8 cellular contexts compared by ENCODE assay signal in the genomic region with DNA sequence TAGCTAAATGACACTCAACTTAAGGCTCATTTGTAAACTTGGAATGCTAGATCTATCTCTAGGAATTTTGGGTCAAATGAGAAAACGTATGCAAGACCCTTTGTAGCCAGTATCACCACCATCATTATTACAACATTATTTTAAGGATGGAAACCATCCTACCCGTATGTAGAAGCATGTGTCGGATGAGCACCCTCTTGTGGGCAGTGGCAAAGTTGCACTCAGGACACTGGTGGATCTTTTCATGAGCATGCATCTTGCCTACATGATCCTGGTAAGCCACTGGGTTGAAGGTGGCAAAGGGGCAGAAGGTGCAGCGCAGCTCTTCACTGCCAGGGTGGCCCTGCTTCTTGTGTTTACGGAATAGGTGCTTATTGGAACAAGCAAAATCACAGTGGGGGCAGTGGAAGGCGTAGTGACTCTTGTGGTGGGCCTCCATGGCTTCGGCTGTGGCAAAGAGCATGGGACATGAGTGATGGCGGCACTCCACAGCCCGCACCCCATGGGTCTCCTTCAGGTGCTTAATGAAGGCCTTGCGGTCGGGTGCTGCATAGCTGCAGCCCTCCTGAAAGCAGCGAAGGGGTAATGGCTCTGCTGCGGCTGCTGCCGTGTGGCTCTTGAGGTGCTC. TPM values are rescaled to one million over a fixed set of nuclear protein-coding genes. Genes with fewer than 3 reads are reported as not detected.
A peak's percentile ranks its signal among the peaks of the same experiment; 100 is the strongest.
DNase-seq lines count a peak whose midpoint lies in the region; ATAC-seq lines count a peak whose summit lies in the region.

No MANE protein-coding gene starts in this region.

- no peak overlapping the region for H2BK5ac ChIP-seq in trophoblast cell (ENCODE audit: low read depth, low read length, poor library complexity)

- no peaks in the 10 kb centered on the region for H3K27me3 ChIP-seq in trophoblast cell (ENCODE audit: insufficient read depth, low read length)

- DNase-seq in EL (peak; percentile 64), RPMI8226 (peak; percentile 57), globus pallidus (ENCODE audit: low spot score) (peak; percentile 33), trophoblast cell (peak; percentile 62 to 87)
- DNase-seq in activated naive CD4-positive, alpha-beta T cell treated with Interleukin-2 at 50 U/mL for 16 hours = peak; percentile 53

- H2AFZ ChIP-seq in trophoblast cell (ENCODE audit: insufficient read depth, low read length, poor library complexity) = no peak overlapping the region

- no peak overlapping the region for H4K8ac ChIP-seq in trophoblast cell (ENCODE audit: low read depth, low read length)

- no peak overlapping the region for H4K91ac ChIP-seq in trophoblast cell (ENCODE audit: low read depth, low read length)

- no peaks in the 10 kb centered on the region for H3K4me1 ChIP-seq in trophoblast cell (ENCODE audit: control insufficient read depth in 1 of 2, insufficient read depth in 2 of 2, low read length in 2 of 2)

- H3K18ac ChIP-seq in trophoblast cell (ENCODE audit: low read length) = no peak overlapping the region

- ATAC-seq in HG03442 (IDR thresholded peaks at IDR 0.05; ENCODE audit: unreplicated experiment) (peak; percentile 67), GM19023 (IDR thresholded peaks at IDR 0.05; ENCODE audit: unreplicated experiment) (no peak), HG03432 (IDR thresholded peaks at IDR 0.05; ENCODE audit: unreplicated experiment) (no peak)

- H3K36me3 ChIP-seq in trophoblast cell (ENCODE audit: control insufficient read depth in 1 of 2, insufficient read depth in 2 of 2, low read length in 2 of 2) = peaks cover 44 to 67% of the 10 kb centered on the region in 2 experiments

- no peak overlapping the region for H3K27ac ChIP-seq in trophoblast cell (ENCODE audit: low read depth, low read length)

- H3K9ac ChIP-seq in trophoblast cell (ENCODE audit: low read length) = no peak overlapping the region

- H2BK120ac ChIP-seq in trophoblast cell (ENCODE audit: insufficient read depth, low read length, poor library complexity) = no peak overlapping the region

- H2AK5ac ChIP-seq in trophoblast cell (ENCODE audit: low read length) = no peak overlapping the region

- no peaks in the 10 kb centered on the region for H3K79me1 ChIP-seq in trophoblast cell (ENCODE audit: low read length)

- no peak overlapping the region for H3K4me2 ChIP-seq in trophoblast cell (ENCODE audit: low read length)

- no CpG with 5 or more reads among the region's 14 CpGs for WGBS in trophoblast cell (ENCODE audit: extremely low coverage, insufficient coverage, insufficient read length)

- no peak overlapping the region for H3K4ac ChIP-seq in trophoblast cell (ENCODE audit: low read depth, low read length)

- H3K23ac ChIP-seq in trophoblast cell (ENCODE audit: low read length) = no peak overlapping the region

- H3K79me2 ChIP-seq in trophoblast cell (ENCODE audit: control insufficient read depth, insufficient read depth, low read length, poor library complexity) = no peaks in the 10 kb centered on the region

- H3K9me3 ChIP-seq in trophoblast cell (ENCODE audit: insufficient read depth, low read depth, low read length) = peaks cover 4% of the 10 kb centered on the region

- no peak overlapping the region for H2BK12ac ChIP-seq in trophoblast cell (ENCODE audit: low read length)

- H3K4me3 ChIP-seq in trophoblast cell (ENCODE audit: low read depth, low read length) = peak overlapping the region; percentile 10

- no peak overlapping the region for H3K14ac ChIP-seq in trophoblast cell (ENCODE audit: low read length)

- H4K12ac ChIP-seq in trophoblast cell (ENCODE audit: low read depth, low read length) = no peak overlapping the region

RNA-seq across cellular contexts. Expression of gene ZNF142, which starts 10.8 kb away (rescaled TPM):
- 10.9 and 11.3 TPM in 2 replicates for polyA plus RNA-seq in trophoblast cell (2013)

RNA-seq across cellular contexts. Expression of gene BCS1L, which starts 10.9 kb away (rescaled TPM):
- 19.9 and 21.9 TPM in 2 replicates for polyA plus RNA-seq in trophoblast cell (2013)

RNA-seq across cellular contexts. Expression of gene RNF25, which starts 23.2 kb away (rescaled TPM):
- 18.4 and 18.5 TPM in 2 replicates for polyA plus RNA-seq in trophoblast cell (2013)

RNA-seq across cellular contexts. Expression of gene STK36, which starts 23.3 kb away (rescaled TPM):
- 24.6 and 25.4 TPM in 2 replicates for polyA plus RNA-seq in trophoblast cell (2013)

RNA-seq across cellular contexts. Expression of gene PLCD4, which starts 40.9 kb away (rescaled TPM):
- 0.01 TPM in 1 of 2 replicates, not detected in the other for polyA plus RNA-seq in trophoblast cell (2013)
